In genomic region chr22:46044718-46045458, GRCh38 we compare ENCODE assay signal across 8 cellular contexts.
DNase-seq lines count a peak whose midpoint lies in the region; ATAC-seq, FAIRE-seq and TF ChIP-seq lines count a peak whose summit lies in the region.

No MANE protein-coding gene starts in this region.

- H3K4me2 ChIP-seq in GM12878 (ENCODE audit: control insufficient read depth, insufficient read depth) = peak overlapping the region; percentile 53; the same call in 1 of the 2 replicates

- no peaks in the 10 kb centered on the region for H3K4me1 ChIP-seq in GM12878 (ENCODE audit: control insufficient read depth, insufficient read depth, low read length)

- no peak for TF ChIP-seq POLR2A in GM12878 (IDR thresholded peaks at IDR 0.05; ENCODE audit: low read depth, low read length)

- no peak for FAIRE-seq in GM12878 (lab: Jason Lieb, UNC)

- BruUV-seq in GM12878 (replicated peaks; lab: Mats Ljungman, UMichigan) = no TSS peak

- in situ Hi-C loops in GM12878 (cut with MboI) = no loop called here

- TF ChIP-seq RAD21 in GM12878 (IDR thresholded peaks at IDR 0.05; ENCODE audit: insufficient read depth, low read depth, low read length) = no peak

- H3K9me3 ChIP-seq in MG63 (no peaks in the 10 kb centered on the region), GM12878 (replicated peaks; ENCODE audit: control insufficient read depth, insufficient read depth, low read length) (no peaks in the 10 kb centered on the region)

- WGBS in GM12878 (ENCODE audit: insufficient coverage, insufficient replicate concordance, low lambda C conversion rate, missing lambda C conversion rate) = 6% methylated on average over 26 of the region's 77 CpGs

- CTCF ChIA-PET in GM12878 (lab: Yijun Ruan, JAX) = no interaction called here

- H3K27me3 ChIP-seq in MG63 (no peaks in the 10 kb centered on the region), GM12878 (replicated peaks in 1 of 2; ENCODE audit: control insufficient read depth in 2 of 2, insufficient read depth in 2 of 2, low read length in 1 of 2) (peaks cover 0 to 5% of the 10 kb centered on the region in 2 experiments; a peak in 3 of 4 replicates)

- DNase-seq in MG63 = peak; percentile 35
- DNase-seq in GM12878 (ENCODE audit: low read depth, low spot score) = no peak
- peak; percentile 57 for DNase-seq in iPS-NIHi7 (ENCODE audit: extremely low spot score)
- DNase-seq in stimulated activated CD4-positive, alpha-beta T cell treated with anti-CD3 and anti-CD28 coated beads, Interleukin-12 subunit alpha, Interleukin-12 subunit beta, amount 100 ng/mL, for 4 hours = peak; percentile 26
- no peak for DNase-seq in T-helper 9 cell
- DNase-seq in GM20000 (ENCODE audit: low spot score) = no peak
- no peak for DNase-seq in COR-L47 (lab: John Stamatoyannopoulos, UW)

- TF ChIP-seq CTCF in GM12878 (IDR thresholded peaks at IDR 0.05 in 2 of 3, conservative IDR thresholded peaks at IDR 0.05 in 1 of 3; ENCODE audit: control insufficient read depth in 2 of 3, extremely low read depth in 1 of 3, insufficient read depth in 1 of 3, low read depth in 3 of 3, low read length in 3 of 3) (no peak), GM20000 (IDR thresholded peaks at IDR 0.05; ENCODE audit: extremely low read depth, missing control alignments) (no peak)

- H3K4me3 ChIP-seq in MG63 (peak overlapping the region; percentile 60), GM12878 (peak overlapping the region; percentile 54; the same call in 1 of the 2 replicates)

- POLR2A ChIA-PET in GM12878 (lab: Charles Lee) = no interaction called here

- SMC1A ChIA-PET in GM12878 (lab: Charles Lee; ENCODE audit: uncharacterized antibody, unreplicated experiment) = no interaction called here

- H3K79me2 ChIP-seq in GM12878 (ENCODE audit: control insufficient read depth, insufficient read depth, low read length) = no peaks in the 10 kb centered on the region

- H3K9ac ChIP-seq in GM12878 (ENCODE audit: control insufficient read depth, insufficient read depth, low read length) = 0 out of 2 replicates have a peak overlapping the region, but pooled peaks have one; percentile 7

- H2AFZ ChIP-seq in GM12878 (ENCODE audit: control insufficient read depth, low read depth, low read length) = no peak overlapping the region; the same call in 1 of the 2 replicates

- RAD21 ChIA-PET in GM12878 (lab: Charles Lee; ENCODE audit: unreplicated experiment) = no interaction called here

- intact Hi-C loops in GM12878 (cut with micrococcal nuclease; ENCODE audit: unreplicated experiment) = no loop called here

- no peak for TF ChIP-seq EP300 in GM12878 (IDR thresholded peaks at IDR 0.05; ENCODE audit: borderline replicate concordance in 1 of 2, control insufficient read depth in 1 of 2, low read depth in 2 of 2, low read length in 2 of 2)

- H4K20me1 ChIP-seq in GM12878 (ENCODE audit: control insufficient read depth, insufficient read depth) = no peaks in the 10 kb centered on the region; the same call in 1 of the 2 replicates

- ATAC-seq in GM12878 (no peak), GM21423 (IDR thresholded peaks at IDR 0.05; ENCODE audit: unreplicated experiment) (no peak)

- H3K36me3 ChIP-seq in MG63 (no peaks in the 10 kb centered on the region; the same call in 1 of the 2 replicates), GM12878 (ENCODE audit: control insufficient read depth in 2 of 2, insufficient read depth in 2 of 2, low read length in 1 of 2) (no peaks in the 10 kb centered on the region)

- no peak overlapping the region for H3K27ac ChIP-seq in GM12878 (ENCODE audit: control insufficient read depth, insufficient read depth)

TF ChIP-seq in GM12878, 131 proteins besides CTCF, POLR2A, EP300 and RAD21:
- no peak for TF ChIP-seq CBX5 (IDR thresholded peaks at IDR 0.05; ENCODE audit: low read depth)
- peak; percentile 78 for TF ChIP-seq SUZ12 (IDR thresholded peaks at IDR 0.05; ENCODE audit: unreplicated experiment)
- TF ChIP-seq POU2F2 (IDR thresholded peaks at IDR 0.05; ENCODE audit: borderline replicate concordance, low read depth, low read length) = no peak

Comparison
In these comparisons a context has a peak if more than half of its experiments do, and no peak if none do; other contexts are left out.
1. DNase-seq: peak in MG63 (single experiment), iPS-NIHi7 (single experiment) and stimulated activated CD4-positive, alpha-beta T cell treated with anti-CD3 and anti-CD28 coated beads, Interleukin-12 subunit alpha, Interleukin-12 subunit beta, amount 100 ng/mL, for 4 hours (single experiment); none in GM12878 (single experiment), T-helper 9 cell (single experiment), GM20000 (single experiment) and COR-L47 (single experiment).